Comparison of ENCODE assay signal across 1 cellular context in the genomic region with DNA sequence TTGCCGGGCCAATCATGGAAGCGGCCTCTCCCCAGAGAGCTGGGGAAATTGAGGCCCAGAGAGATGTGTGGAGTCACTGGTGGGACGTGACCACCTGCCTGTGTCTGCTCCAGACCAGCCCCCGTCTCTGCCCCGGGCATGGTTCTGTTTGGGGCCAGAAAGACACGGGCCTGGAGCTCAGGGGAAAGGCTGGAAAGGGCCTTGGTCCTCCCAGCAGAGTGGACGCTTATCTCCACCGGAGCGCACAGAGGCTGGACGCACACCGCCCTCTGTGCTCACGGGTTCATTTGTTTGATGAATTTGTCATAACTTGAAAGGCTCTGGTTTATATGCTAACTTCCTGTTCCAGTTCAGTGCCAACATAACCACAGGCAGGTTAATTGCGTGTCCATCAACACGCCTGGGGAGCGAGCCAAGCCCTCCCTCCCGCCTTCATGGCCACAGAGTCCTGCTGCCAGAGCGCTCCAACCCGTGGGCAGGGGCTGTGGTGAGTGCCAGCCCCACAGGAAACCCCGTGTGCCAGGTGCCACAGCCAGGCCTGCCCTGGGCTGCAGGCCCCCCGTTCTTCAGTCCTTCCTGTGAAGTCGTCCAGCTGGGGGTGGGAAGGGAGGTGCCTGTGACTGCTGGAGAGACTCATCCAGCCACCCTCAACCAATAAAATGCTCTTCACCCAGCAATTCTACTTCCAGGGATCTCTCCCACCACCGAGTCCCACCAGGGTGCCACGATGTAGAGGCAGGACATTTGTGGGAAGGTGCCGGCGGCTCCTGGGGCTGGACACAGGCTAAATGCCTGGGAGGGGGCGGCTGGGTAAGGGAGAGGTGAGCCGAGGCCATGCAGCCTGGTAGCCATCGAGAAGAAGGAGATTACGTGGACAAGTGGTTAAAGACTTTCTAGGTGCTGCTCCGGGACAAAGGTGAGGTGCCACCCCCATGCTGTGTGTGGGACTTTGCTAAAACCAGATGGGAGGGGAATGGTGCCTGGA.
A peak's percentile ranks its signal among the peaks of the same experiment; 100 is the strongest.
TF ChIP-seq lines count a peak whose summit lies in the region.

No MANE protein-coding gene starts in this region.

TF ChIP-seq in K562, 482 proteins besides CTCF, POLR2A, EP300 and RAD21 (continued from another document and continues in another):
- TF ChIP-seq MCM3 (IDR thresholded peaks at IDR 0.05): no peak
- no peak for TF ChIP-seq ZNF764 (CRISPR knock-in tag; IDR thresholded peaks at IDR 0.05; ENCODE audit: low read depth)
- no peak for TF ChIP-seq SLC30A9 (CRISPR knock-in tag; IDR thresholded peaks at IDR 0.05)
- no peak for TF ChIP-seq ZFP36 (IDR thresholded peaks at IDR 0.05; ENCODE audit: low read depth, low read length, partially characterized antibody)
- no peak for TF ChIP-seq ZNF512 (tag; IDR thresholded peaks at IDR 0.05)
- TF ChIP-seq ZNF780A (CRISPR knock-in tag; IDR thresholded peaks at IDR 0.05): no peak
- TF ChIP-seq POLR2AphosphoS2 (IDR thresholded peaks at IDR 0.05; ENCODE audit: low read length): no peak
- TF ChIP-seq RCOR1 (IDR thresholded peaks at IDR 0.05; ENCODE audit: borderline replicate concordance in 1 of 2, low read depth in 2 of 2, low read length in 2 of 2): peak in 1 of 2 experiments; percentile 25; a peak in 1 of 4 replicates
- TF ChIP-seq DLX4 (CRISPR knock-in tag; IDR thresholded peaks at IDR 0.05): no peak
- TF ChIP-seq ZNF282 (CRISPR knock-in tag; IDR thresholded peaks at IDR 0.05): no peak
- no peak for TF ChIP-seq ZNF121 (CRISPR knock-in tag; conservative IDR thresholded peaks at IDR 0.05)
- no peak for TF ChIP-seq ZBTB26 (CRISPR knock-in tag; IDR thresholded peaks at IDR 0.05)
- TF ChIP-seq ZNF408 (CRISPR knock-in tag; IDR thresholded peaks at IDR 0.05; ENCODE audit: low read depth): no peak
- no peak for TF ChIP-seq CCNT2 (IDR thresholded peaks at IDR 0.05; ENCODE audit: borderline replicate concordance, extremely low read depth, insufficient read length, low read depth, low read length)
- TF ChIP-seq KLF16 (IDR thresholded peaks at IDR 0.05): no peak
- no peak for TF ChIP-seq NCOA4 (IDR thresholded peaks at IDR 0.05; ENCODE audit: partially characterized antibody)
- no peak for TF ChIP-seq U2AF1 (optimal IDR thresholded peaks at IDR 0.05; ENCODE audit: low read depth, low read length)
- TF ChIP-seq ARNT (IDR thresholded peaks at IDR 0.05): no peak
- no peak for TF ChIP-seq TEAD1 (CRISPR knock-in tag; IDR thresholded peaks at IDR 0.05)
- no peak for TF ChIP-seq NCOA2 (IDR thresholded peaks at IDR 0.05; ENCODE audit: partially characterized antibody in 2 of 2)
- TF ChIP-seq BRD9 (IDR thresholded peaks at IDR 0.05; ENCODE audit: low read depth, partially characterized antibody): no peak
- TF ChIP-seq HMG20A (CRISPR knock-in tag; conservative IDR thresholded peaks at IDR 0.05): no peak
- TF ChIP-seq ASH1L (IDR thresholded peaks at IDR 0.05; ENCODE audit: borderline replicate concordance, low read depth, partially characterized antibody): no peak
- no peak for TF ChIP-seq HNRNPH1 (optimal IDR thresholded peaks at IDR 0.05; ENCODE audit: low read depth, low read length)
- TF ChIP-seq KLF1 (tag; IDR thresholded peaks at IDR 0.05): no peak
- TF ChIP-seq MEIS2 (IDR thresholded peaks at IDR 0.05; ENCODE audit: partially characterized antibody): peak; percentile 92
- no peak for TF ChIP-seq CHD2 (IDR thresholded peaks at IDR 0.05; ENCODE audit: low read depth, low read length)
- TF ChIP-seq TRIM24 (IDR thresholded peaks at IDR 0.05): no peak
- no peak for TF ChIP-seq STAT5B (CRISPR knock-in tag; IDR thresholded peaks at IDR 0.05)
- no peak for TF ChIP-seq CC2D1A (IDR thresholded peaks at IDR 0.05)
- no peak for TF ChIP-seq ERF (CRISPR knock-in tag; IDR thresholded peaks at IDR 0.05)
- 0 out of 2 replicates have a peak, but pooled peaks have one; percentile 48 for TF ChIP-seq ZNF609 (CRISPR knock-in tag; IDR thresholded peaks at IDR 0.05; ENCODE audit: borderline replicate concordance)
- TF ChIP-seq ZNF518B (CRISPR knock-in tag; IDR thresholded peaks at IDR 0.05): no peak
- TF ChIP-seq FOXA3 (CRISPR knock-in tag; conservative IDR thresholded peaks at IDR 0.05 in 1 of 2, IDR thresholded peaks at IDR 0.05 in 1 of 2): no peak
- TF ChIP-seq NR2C2 (CRISPR knock-in tag; IDR thresholded peaks at IDR 0.05): no peak
- peak; percentile 51; the same call in 1 of the 2 replicates for TF ChIP-seq NR2C2 (tag; IDR thresholded peaks at IDR 0.05)
- no peak for TF ChIP-seq ZNF551 (CRISPR knock-in tag; IDR thresholded peaks at IDR 0.05)
- peak; percentile 30; the same call in 1 of the 2 replicates for TF ChIP-seq POLR2G (IDR thresholded peaks at IDR 0.05; ENCODE audit: low read depth, low read length)
- no peak for TF ChIP-seq ZNF77 (CRISPR knock-in tag; IDR thresholded peaks at IDR 0.05)
- no peak for TF ChIP-seq LARP7 (IDR thresholded peaks at IDR 0.05)
- no peak for TF ChIP-seq GTF2A2 (tag; IDR thresholded peaks at IDR 0.05)
- no peak for TF ChIP-seq MIER1 (IDR thresholded peaks at IDR 0.05; ENCODE audit: low read depth)
- TF ChIP-seq JUN (IDR thresholded peaks at IDR 0.05; ENCODE audit: borderline replicate concordance, low read depth, low read length): no peak
- no peak for TF ChIP-seq JUN (CRISPR knock-in tag; IDR thresholded peaks at IDR 0.05; ENCODE audit: borderline replicate concordance)
- TF ChIP-seq TRIM28 (IDR thresholded peaks at IDR 0.05): no peak
- no peak; the same call in 1 of the 2 replicates for TF ChIP-seq SP1 (CRISPR knock-in tag; IDR thresholded peaks at IDR 0.05)
- TF ChIP-seq, protein P1, sequence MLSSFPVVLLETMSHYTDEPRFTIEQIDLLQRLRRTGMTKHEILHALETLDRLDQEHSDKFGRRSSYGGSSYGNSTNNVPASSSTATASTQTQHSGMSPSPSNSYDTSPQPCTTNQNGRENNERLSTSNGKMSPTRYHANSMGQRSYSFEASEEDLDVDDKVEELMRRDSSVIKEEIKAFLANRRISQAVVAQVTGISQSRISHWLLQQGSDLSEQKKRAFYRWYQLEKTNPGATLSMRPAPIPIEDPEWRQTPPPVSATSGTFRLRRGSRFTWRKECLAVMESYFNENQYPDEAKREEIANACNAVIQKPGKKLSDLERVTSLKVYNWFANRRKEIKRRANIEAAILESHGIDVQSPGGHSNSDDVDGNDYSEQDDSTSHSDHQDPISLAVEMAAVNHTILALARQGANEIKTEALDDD (IDR thresholded peaks at IDR 0.05): peak; percentile 64; the same call in 1 of the 2 replicates
- no peak for TF ChIP-seq BCLAF1 (IDR thresholded peaks at IDR 0.05; ENCODE audit: borderline replicate concordance in 1 of 2, control insufficient read depth in 1 of 2, low read depth in 2 of 2, low read length in 1 of 2)
- peak; percentile 17; the same call in 1 of the 2 replicates for TF ChIP-seq NFIC (IDR thresholded peaks at IDR 0.05)
- no peak for TF ChIP-seq ATF1 (CRISPR knock-in tag; IDR thresholded peaks at IDR 0.05)
- peak; percentile 56 for TF ChIP-seq ATF1 (tag; IDR thresholded peaks at IDR 0.05)
- no peak for TF ChIP-seq ZNF644 (tag; IDR thresholded peaks at IDR 0.05; ENCODE audit: low read depth)
- no peak for TF ChIP-seq RNF2 (IDR thresholded peaks at IDR 0.05)
